1 cellular context compared by ENCODE assay signal in genomic region chr19:3975637-3976087, GRCh38.
A peak's percentile ranks its signal among the peaks of the same experiment; 100 is the strongest.
TF ChIP-seq lines count a peak whose summit lies in the region.

No MANE protein-coding gene starts in this region.

TF ChIP-seq in K562, 482 proteins besides CTCF, POLR2A, EP300 and RAD21 (continues in another document):
- TF ChIP-seq XRCC3 (IDR thresholded peaks at IDR 0.05) (no peak), MTA1 (IDR thresholded peaks at IDR 0.05; ENCODE audit: borderline replicate concordance) (no peak), KDM2B (CRISPR knock-in tag; IDR thresholded peaks at IDR 0.05) (no peak), HDAC8 (tag; IDR thresholded peaks at IDR 0.05) (no peak), RBM22 (IDR thresholded peaks at IDR 0.05; ENCODE audit: low read depth, low read length, poor library complexity, severe bottlenecking) (peak; percentile 63), ZNF253 (CRISPR knock-in tag; conservative IDR thresholded peaks at IDR 0.05) (no peak; the same call in 1 of the 2 replicates), GTF2B (IDR thresholded peaks at IDR 0.05; ENCODE audit: extremely low read depth, insufficient read length) (no peak), ZSCAN29 (IDR thresholded peaks at IDR 0.05) (no peak), ZFP1 (CRISPR knock-in tag; IDR thresholded peaks at IDR 0.05) (no peak), DIDO1 (tag; IDR thresholded peaks at IDR 0.05; ENCODE audit: low read depth) (no peak), HDAC3 (IDR thresholded peaks at IDR 0.05; ENCODE audit: borderline replicate concordance, partially characterized antibody) (no peak), ZNF766 (CRISPR knock-in tag; conservative IDR thresholded peaks at IDR 0.05) (no peak), KLF16 (IDR thresholded peaks at IDR 0.05) (no peak), POLR2AphosphoS5 (IDR thresholded peaks at IDR 0.05; ENCODE audit: control insufficient read depth, insufficient read depth, low read depth, low read length) (peak; percentile 84), ZNF41 (CRISPR knock-in tag; conservative IDR thresholded peaks at IDR 0.05) (no peak), EHMT2 (IDR thresholded peaks at IDR 0.05) (no peak), ERF (CRISPR knock-in tag; IDR thresholded peaks at IDR 0.05) (peak; percentile 79; the same call in 1 of the 2 replicates), ZFX (CRISPR knock-in tag; IDR thresholded peaks at IDR 0.05) (no peak), OTX1 (CRISPR knock-in tag; IDR thresholded peaks at IDR 0.05) (no peak), MYC (IDR thresholded peaks at IDR 0.05; ENCODE audit: low read depth, low read length) (no peak), MYC (CRISPR knock-in tag; IDR thresholded peaks at IDR 0.05; ENCODE audit: borderline replicate concordance, low read depth) (no peak), FOXM1 (IDR thresholded peaks at IDR 0.05; ENCODE audit: low read depth) (no peak), FOXM1 (CRISPR knock-in tag; IDR thresholded peaks at IDR 0.05; ENCODE audit: low read depth) (no peak), RBBP5 (IDR thresholded peaks at IDR 0.05; ENCODE audit: borderline replicate concordance, insufficient read depth, low read length, poor library complexity, severe bottlenecking) (no peak), SMAD1 (IDR thresholded peaks at IDR 0.05; ENCODE audit: low read depth, low read length, partially characterized antibody) (no peak), MTF1 (CRISPR knock-in tag; IDR thresholded peaks at IDR 0.05; ENCODE audit: borderline replicate concordance) (no peak), BHLHE40 (IDR thresholded peaks at IDR 0.05; ENCODE audit: low read length) (no peak), MBD2 (IDR thresholded peaks at IDR 0.05; ENCODE audit: borderline replicate concordance, low read depth) (0 out of 2 replicates have a peak, but pooled peaks have one; percentile 18), ZNF584 (CRISPR knock-in tag; IDR thresholded peaks at IDR 0.05; ENCODE audit: low read depth) (no peak), PHB2 (IDR thresholded peaks at IDR 0.05; ENCODE audit: low read depth) (no peak), ZFP91 (CRISPR knock-in tag; IDR thresholded peaks at IDR 0.05) (no peak), ZKSCAN8 (CRISPR knock-in tag; IDR thresholded peaks at IDR 0.05) (no peak), ADNP (tag; IDR thresholded peaks at IDR 0.05) (no peak), GABPB2 (CRISPR knock-in tag; conservative IDR thresholded peaks at IDR 0.05) (no peak), MCM2 (IDR thresholded peaks at IDR 0.05; ENCODE audit: low read depth) (no peak), FOXP1 (CRISPR knock-in tag; IDR thresholded peaks at IDR 0.05) (no peak), MAZ (CRISPR knock-in tag; conservative IDR thresholded peaks at IDR 0.05 in 1 of 2, IDR thresholded peaks at IDR 0.05 in 1 of 2) (no peak), SIRT6 (IDR thresholded peaks at IDR 0.05; ENCODE audit: low read depth, low read length) (peak; percentile 77), ZMIZ1 (IDR thresholded peaks at IDR 0.05; ENCODE audit: low read depth in 2 of 2, low read length in 2 of 2) (no peak), SREBF1 (IDR thresholded peaks at IDR 0.05; ENCODE audit: borderline replicate concordance, low read depth, low read length) (no peak), IRF1 (CRISPR knock-in tag; IDR thresholded peaks at IDR 0.05; ENCODE audit: borderline replicate concordance) (no peak), SP1 (CRISPR knock-in tag; IDR thresholded peaks at IDR 0.05) (peak; percentile 22; the same call in 1 of the 2 replicates), ZNF75A (CRISPR knock-in tag; IDR thresholded peaks at IDR 0.05) (no peak), TEAD4 (IDR thresholded peaks at IDR 0.05; ENCODE audit: low read length) (no peak), TEAD4 (CRISPR knock-in tag; IDR thresholded peaks at IDR 0.05; ENCODE audit: borderline replicate concordance) (no peak)
- TF ChIP-seq, protein P1, sequence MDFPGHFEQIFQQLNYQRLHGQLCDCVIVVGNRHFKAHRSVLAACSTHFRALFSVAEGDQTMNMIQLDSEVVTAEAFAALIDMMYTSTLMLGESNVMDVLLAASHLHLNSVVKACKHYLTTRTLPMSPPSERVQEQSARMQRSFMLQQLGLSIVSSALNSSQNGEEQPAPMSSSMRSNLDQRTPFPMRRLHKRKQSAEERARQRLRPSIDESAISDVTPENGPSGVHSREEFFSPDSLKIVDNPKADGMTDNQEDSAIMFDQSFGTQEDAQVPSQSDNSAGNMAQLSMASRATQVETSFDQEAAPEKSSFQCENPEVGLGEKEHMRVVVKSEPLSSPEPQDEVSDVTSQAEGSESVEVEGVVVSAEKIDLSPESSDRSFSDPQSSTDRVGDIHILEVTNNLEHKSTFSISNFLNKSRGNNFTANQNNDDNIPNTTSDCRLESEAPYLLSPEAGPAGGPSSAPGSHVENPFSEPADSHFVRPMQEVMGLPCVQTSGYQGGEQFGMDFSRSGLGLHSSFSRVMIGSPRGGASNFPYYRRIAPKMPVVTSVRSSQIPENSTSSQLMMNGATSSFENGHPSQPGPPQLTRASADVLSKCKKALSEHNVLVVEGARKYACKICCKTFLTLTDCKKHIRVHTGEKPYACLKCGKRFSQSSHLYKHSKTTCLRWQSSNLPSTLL (IDR thresholded peaks at IDR 0.05) = no peak
- TF ChIP-seq, protein P2, sequence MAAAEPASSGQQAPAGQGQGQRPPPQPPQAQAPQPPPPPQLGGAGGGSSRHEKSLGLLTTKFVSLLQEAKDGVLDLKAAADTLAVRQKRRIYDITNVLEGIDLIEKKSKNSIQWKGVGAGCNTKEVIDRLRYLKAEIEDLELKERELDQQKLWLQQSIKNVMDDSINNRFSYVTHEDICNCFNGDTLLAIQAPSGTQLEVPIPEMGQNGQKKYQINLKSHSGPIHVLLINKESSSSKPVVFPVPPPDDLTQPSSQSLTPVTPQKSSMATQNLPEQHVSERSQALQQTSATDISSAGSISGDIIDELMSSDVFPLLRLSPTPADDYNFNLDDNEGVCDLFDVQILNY (CRISPR knock-in tag; IDR thresholded peaks at IDR 0.05) = no peak
- TF ChIP-seq, protein P3, sequence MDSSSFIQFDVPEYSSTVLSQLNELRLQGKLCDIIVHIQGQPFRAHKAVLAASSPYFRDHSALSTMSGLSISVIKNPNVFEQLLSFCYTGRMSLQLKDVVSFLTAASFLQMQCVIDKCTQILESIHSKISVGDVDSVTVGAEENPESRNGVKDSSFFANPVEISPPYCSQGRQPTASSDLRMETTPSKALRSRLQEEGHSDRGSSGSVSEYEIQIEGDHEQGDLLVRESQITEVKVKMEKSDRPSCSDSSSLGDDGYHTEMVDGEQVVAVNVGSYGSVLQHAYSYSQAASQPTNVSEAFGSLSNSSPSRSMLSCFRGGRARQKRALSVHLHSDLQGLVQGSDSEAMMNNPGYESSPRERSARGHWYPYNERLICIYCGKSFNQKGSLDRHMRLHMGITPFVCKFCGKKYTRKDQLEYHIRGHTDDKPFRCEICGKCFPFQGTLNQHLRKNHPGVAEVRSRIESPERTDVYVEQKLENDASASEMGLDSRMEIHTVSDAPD (CRISPR knock-in tag; IDR thresholded peaks at IDR 0.05) = no peak
- TF ChIP-seq, protein P4, sequence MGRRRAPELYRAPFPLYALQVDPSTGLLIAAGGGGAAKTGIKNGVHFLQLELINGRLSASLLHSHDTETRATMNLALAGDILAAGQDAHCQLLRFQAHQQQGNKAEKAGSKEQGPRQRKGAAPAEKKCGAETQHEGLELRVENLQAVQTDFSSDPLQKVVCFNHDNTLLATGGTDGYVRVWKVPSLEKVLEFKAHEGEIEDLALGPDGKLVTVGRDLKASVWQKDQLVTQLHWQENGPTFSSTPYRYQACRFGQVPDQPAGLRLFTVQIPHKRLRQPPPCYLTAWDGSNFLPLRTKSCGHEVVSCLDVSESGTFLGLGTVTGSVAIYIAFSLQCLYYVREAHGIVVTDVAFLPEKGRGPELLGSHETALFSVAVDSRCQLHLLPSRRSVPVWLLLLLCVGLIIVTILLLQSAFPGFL (CRISPR knock-in tag; IDR thresholded peaks at IDR 0.05) = 0 out of 2 replicates have a peak, but pooled peaks have one; percentile 37
- TF ChIP-seq, protein P5, sequence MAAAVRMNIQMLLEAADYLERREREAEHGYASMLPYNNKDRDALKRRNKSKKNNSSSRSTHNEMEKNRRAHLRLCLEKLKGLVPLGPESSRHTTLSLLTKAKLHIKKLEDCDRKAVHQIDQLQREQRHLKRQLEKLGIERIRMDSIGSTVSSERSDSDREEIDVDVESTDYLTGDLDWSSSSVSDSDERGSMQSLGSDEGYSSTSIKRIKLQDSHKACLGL (CRISPR knock-in tag; IDR thresholded peaks at IDR 0.05; ENCODE audit: borderline replicate concordance, poor library complexity, severe bottlenecking) = no peak
- TF ChIP-seq, protein P6, sequence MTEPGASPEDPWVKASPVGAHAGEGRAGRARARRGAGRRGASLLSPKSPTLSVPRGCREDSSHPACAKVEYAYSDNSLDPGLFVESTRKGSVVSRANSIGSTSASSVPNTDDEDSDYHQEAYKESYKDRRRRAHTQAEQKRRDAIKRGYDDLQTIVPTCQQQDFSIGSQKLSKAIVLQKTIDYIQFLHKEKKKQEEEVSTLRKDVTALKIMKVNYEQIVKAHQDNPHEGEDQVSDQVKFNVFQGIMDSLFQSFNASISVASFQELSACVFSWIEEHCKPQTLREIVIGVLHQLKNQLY (CRISPR knock-in tag; conservative IDR thresholded peaks at IDR 0.05) = no peak
- TF ChIP-seq, protein P7, sequence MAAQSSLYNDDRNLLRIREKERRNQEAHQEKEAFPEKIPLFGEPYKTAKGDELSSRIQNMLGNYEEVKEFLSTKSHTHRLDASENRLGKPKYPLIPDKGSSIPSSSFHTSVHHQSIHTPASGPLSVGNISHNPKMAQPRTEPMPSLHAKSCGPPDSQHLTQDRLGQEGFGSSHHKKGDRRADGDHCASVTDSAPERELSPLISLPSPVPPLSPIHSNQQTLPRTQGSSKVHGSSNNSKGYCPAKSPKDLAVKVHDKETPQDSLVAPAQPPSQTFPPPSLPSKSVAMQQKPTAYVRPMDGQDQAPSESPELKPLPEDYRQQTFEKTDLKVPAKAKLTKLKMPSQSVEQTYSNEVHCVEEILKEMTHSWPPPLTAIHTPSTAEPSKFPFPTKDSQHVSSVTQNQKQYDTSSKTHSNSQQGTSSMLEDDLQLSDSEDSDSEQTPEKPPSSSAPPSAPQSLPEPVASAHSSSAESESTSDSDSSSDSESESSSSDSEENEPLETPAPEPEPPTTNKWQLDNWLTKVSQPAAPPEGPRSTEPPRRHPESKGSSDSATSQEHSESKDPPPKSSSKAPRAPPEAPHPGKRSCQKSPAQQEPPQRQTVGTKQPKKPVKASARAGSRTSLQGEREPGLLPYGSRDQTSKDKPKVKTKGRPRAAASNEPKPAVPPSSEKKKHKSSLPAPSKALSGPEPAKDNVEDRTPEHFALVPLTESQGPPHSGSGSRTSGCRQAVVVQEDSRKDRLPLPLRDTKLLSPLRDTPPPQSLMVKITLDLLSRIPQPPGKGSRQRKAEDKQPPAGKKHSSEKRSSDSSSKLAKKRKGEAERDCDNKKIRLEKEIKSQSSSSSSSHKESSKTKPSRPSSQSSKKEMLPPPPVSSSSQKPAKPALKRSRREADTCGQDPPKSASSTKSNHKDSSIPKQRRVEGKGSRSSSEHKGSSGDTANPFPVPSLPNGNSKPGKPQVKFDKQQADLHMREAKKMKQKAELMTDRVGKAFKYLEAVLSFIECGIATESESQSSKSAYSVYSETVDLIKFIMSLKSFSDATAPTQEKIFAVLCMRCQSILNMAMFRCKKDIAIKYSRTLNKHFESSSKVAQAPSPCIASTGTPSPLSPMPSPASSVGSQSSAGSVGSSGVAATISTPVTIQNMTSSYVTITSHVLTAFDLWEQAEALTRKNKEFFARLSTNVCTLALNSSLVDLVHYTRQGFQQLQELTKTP (IDR thresholded peaks at IDR 0.05; ENCODE audit: low read depth in 1 of 2, partially characterized antibody in 2 of 2) = no peak
